9 cellular contexts compared by ENCODE assay signal in the genomic region with DNA sequence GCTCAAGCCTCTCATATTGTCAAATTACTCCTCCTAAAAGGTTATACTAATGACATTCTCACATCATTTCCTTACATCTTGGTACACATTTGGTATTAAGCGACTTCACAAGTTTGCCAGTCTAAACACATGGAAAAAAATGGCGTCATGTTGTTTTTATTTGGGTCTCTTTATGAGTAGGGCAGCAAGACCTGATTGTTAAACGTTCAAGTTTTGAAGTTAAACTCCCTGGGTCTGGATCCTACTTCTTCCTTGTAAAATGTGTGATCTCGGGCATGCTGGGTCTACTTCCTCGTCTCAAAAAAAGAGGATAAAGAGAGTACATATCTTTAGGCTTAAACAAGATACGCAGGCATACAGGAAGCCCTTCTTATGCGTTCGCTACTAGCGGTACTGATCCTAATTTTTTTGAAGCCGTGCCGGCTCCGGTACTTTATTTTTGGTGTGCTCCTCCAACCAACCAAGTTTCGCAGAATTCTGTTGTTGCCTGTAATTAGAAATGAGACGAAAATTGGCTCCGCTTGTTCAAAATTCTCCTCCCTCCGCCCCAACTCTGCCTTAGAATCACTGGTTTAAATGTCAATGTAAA. TPM values are rescaled to one million over a fixed set of nuclear protein-coding genes. Genes with fewer than 3 reads are reported as not detected.
DNase-seq lines count a peak whose midpoint lies in the region; ATAC-seq lines count a peak whose summit lies in the region.
"Had no signal": no experiment of that assay in that cellular context is flagged by ENCODE, and none has a peak within 500 bp of the region (broad histone marks: within the 10 kb centered on the region; RNA-seq: fewer than 3 reads in every experiment).

No MANE protein-coding gene starts in this region.

- intact Hi-C loops in activated CD4-positive, alpha-beta memory T cell treated with anti-CD3 and anti-CD28 coated beads for 36 hours (cut with micrococcal nuclease), result loop anchor here (1.0 to 5.0 kb wide), 12 partner anchors 11 to 1329 kb away; a partner anchor contains a TSS

- H3K36me3 ChIP-seq in NT2/D1 (ENCODE audit: insufficient read depth, insufficient read length, low read length) (peaks cover 3% of the 10 kb centered on the region), duodenal mucosa (ENCODE audit: control insufficient read depth in 1 of 2, insufficient read depth in 2 of 2, low read length in 2 of 2) (no peaks in the 10 kb centered on the region), mesenchymal stem cell (ENCODE audit: control insufficient read depth in 1 of 2, insufficient read depth in 2 of 2, low read depth in 1 of 2, low read length in 2 of 2) (peaks cover 0 to 8% of the 10 kb centered on the region in 2 experiments)

- H3K18ac ChIP-seq in mesenchymal stem cell (ENCODE audit: low read depth in 1 of 2, low read length in 2 of 2), result peak overlapping the region in 1 of 2 experiments; percentile 34

- no peak overlapping the region for H3K23ac ChIP-seq in mesenchymal stem cell (ENCODE audit: low read length in 2 of 2)

- peak; percentile 18 for ATAC-seq in HG02678 (IDR thresholded peaks at IDR 0.05; ENCODE audit: unreplicated experiment)

- H3K4me1 ChIP-seq in NT2/D1 (ENCODE audit: insufficient read depth, insufficient read length) (no peaks in the 10 kb centered on the region), duodenal mucosa (ENCODE audit: control insufficient read depth in 1 of 2, insufficient read depth in 2 of 2, low read length in 2 of 2) (peaks cover 21 to 22% of the 10 kb centered on the region in 2 donors), mesenchymal stem cell (ENCODE audit: control insufficient read depth, insufficient read depth, low read depth, low read length) (peaks cover 3% of the 10 kb centered on the region)

- CTCF ChIA-PET in activated CD4-positive, alpha-beta memory T cell treated with anti-CD3 and anti-CD28 coated beads for 36 hours (lab: Charles Lee), result interaction anchor here (0.8 to 1.0 kb wide), 3 partner anchors 17 to 59 kb away, joined by 3 to 7 read pairs (median 4); a partner anchor contains a TSS

- no peaks in the 10 kb centered on the region for H3K9me3 ChIP-seq in NT2/D1 (ENCODE audit: insufficient read depth, low read length)
- no peaks in the 10 kb centered on the region for H3K9me3 ChIP-seq in duodenal mucosa (ENCODE audit: control insufficient read depth in 1 of 2, low read length in 2 of 2)
- H3K9me3 ChIP-seq in mesenchymal stem cell (ENCODE audit: control insufficient read depth, low read length), result no peaks in the 10 kb centered on the region

- peak overlapping the region in 1 of 2 experiments; percentile 19 for H3K4ac ChIP-seq in mesenchymal stem cell (ENCODE audit: low read depth in 1 of 2, low read length in 2 of 2)

- peak; percentile 23 for DNase-seq in activated CD8-positive, alpha-beta memory T cell treated with anti-CD3 and anti-CD28 coated beads, Interleukin-2, amount 50 U/mL, for 4 hours
- DNase-seq in activated CD8-positive, alpha-beta memory T cell treated with anti-CD3 and anti-CD28 coated beads for 24 hours, result no peak
- no peak for DNase-seq in NT2/D1 (ENCODE audit: low read depth, low spot score)
- peak; percentile 54 for DNase-seq in mesenchymal stem cell
- no peak for DNase-seq in SHP77 treated with DMSO at 0.1 percent for 48 hours (lab: John Stamatoyannopoulos, UW)
- no peak for DNase-seq in activated CD4-positive, alpha-beta memory T cell treated with anti-CD3 and anti-CD28 coated beads for 36 hours

- H3K9ac ChIP-seq in NT2/D1 (ENCODE audit: insufficient read length, low read depth) (peak overlapping the region; percentile 90), duodenal mucosa (ENCODE audit: low read depth in 1 of 2, low read length in 2 of 2) (peak overlapping the region; percentile 88 to 98), mesenchymal stem cell (ENCODE audit: low read length) (peak overlapping the region; percentile 97)

- no peak overlapping the region for H3K4me3 Mint-ChIP-seq in activated CD4-positive, alpha-beta memory T cell treated with anti-CD3 and anti-CD28 coated beads for 36 hours
- H3K4me3 Mint-ChIP-seq: nephron had no signal

- no peak overlapping the region for H3K27ac Mint-ChIP-seq in activated CD4-positive, alpha-beta memory T cell treated with anti-CD3 and anti-CD28 coated beads for 36 hours
- H3K27ac Mint-ChIP-seq: nephron had no signal

- peak overlapping the region; percentile 74 for H2BK5ac ChIP-seq in mesenchymal stem cell (ENCODE audit: low read depth, low read length, poor library complexity, severe bottlenecking)

- H4K91ac ChIP-seq in mesenchymal stem cell (ENCODE audit: low read length), result no peak overlapping the region

- WGBS in mesenchymal stem cell, result under 1% methylated on average over 12 of the region's 16 CpGs

- H3K4me3 ChIP-seq in NT2/D1 (ENCODE audit: insufficient read length, low read depth) (peak overlapping the region; percentile 90), duodenal mucosa (ENCODE audit: low read depth in 1 of 2, low read length in 2 of 2) (peak overlapping the region; percentile 76 to 93), mesenchymal stem cell (ENCODE audit: insufficient read depth in 1 of 2, low read depth in 1 of 2, low read length in 2 of 2) (peak overlapping the region; percentile 41 to 90)

- H3K36me3 Mint-ChIP-seq in activated CD4-positive, alpha-beta memory T cell treated with anti-CD3 and anti-CD28 coated beads for 36 hours, result peaks cover 8% of the 10 kb centered on the region

- H3K4me1 Mint-ChIP-seq in activated CD4-positive, alpha-beta memory T cell treated with anti-CD3 and anti-CD28 coated beads for 36 hours (ENCODE audit: low read depth), result peaks cover 8% of the 10 kb centered on the region
- H3K4me1 Mint-ChIP-seq: nephron had no signal

- H2BK12ac ChIP-seq in mesenchymal stem cell (ENCODE audit: low read length in 2 of 2), result no peak overlapping the region

- peak overlapping the region; percentile 78 for H3K4me2 ChIP-seq in mesenchymal stem cell (ENCODE audit: low read length, poor library complexity, severe bottlenecking)

- H3K27me3 ChIP-seq in NT2/D1 (ENCODE audit: insufficient read depth, insufficient read length) (no peaks in the 10 kb centered on the region), duodenal mucosa (ENCODE audit: control insufficient read depth in 1 of 2, insufficient read depth in 2 of 2, low read length in 2 of 2) (no peaks in the 10 kb centered on the region), mesenchymal stem cell (ENCODE audit: control insufficient read depth in 1 of 2, insufficient read depth in 1 of 2, low read length in 2 of 2) (no peaks in the 10 kb centered on the region)

- no peak overlapping the region for H3K14ac ChIP-seq in mesenchymal stem cell (ENCODE audit: low read length in 2 of 2)

- peak overlapping the region; percentile 6 for H2AFZ ChIP-seq in mesenchymal stem cell (ENCODE audit: low read depth, low read length)

- H2AK5ac ChIP-seq in mesenchymal stem cell (ENCODE audit: low read length, severe bottlenecking), result peak overlapping the region; percentile 63

- H3K27ac ChIP-seq in duodenal mucosa (ENCODE audit: low read depth, low read length) (peak overlapping the region; percentile 93), mesenchymal stem cell (ENCODE audit: low read length, poor library complexity, severe bottlenecking) (peak overlapping the region; percentile 89)

- no peak overlapping the region for H2BK120ac ChIP-seq in mesenchymal stem cell (ENCODE audit: low read depth, low read length)

- H3K27me3 Mint-ChIP-seq in activated CD4-positive, alpha-beta memory T cell treated with anti-CD3 and anti-CD28 coated beads for 36 hours, result no peaks in the 10 kb centered on the region

- no peaks in the 10 kb centered on the region for H3K9me3 Mint-ChIP-seq in activated CD4-positive, alpha-beta memory T cell treated with anti-CD3 and anti-CD28 coated beads for 36 hours
- H3K9me3 Mint-ChIP-seq: nephron had no signal

- H4K8ac ChIP-seq in mesenchymal stem cell (ENCODE audit: low read length), result no peak overlapping the region

- no peak overlapping the region for H2BK15ac ChIP-seq in mesenchymal stem cell (ENCODE audit: low read depth, poor library complexity, severe bottlenecking)

- H3K79me1 ChIP-seq in mesenchymal stem cell (replicated peaks; ENCODE audit: low read length, poor library complexity, severe bottlenecking), result no peaks in the 10 kb centered on the region

- POLR2A ChIA-PET in activated CD4-positive, alpha-beta memory T cell treated with anti-CD3 and anti-CD28 coated beads for 36 hours (lab: Charles Lee), result interaction anchor here (1.0 to 1.4 kb wide), 2 partner anchors 14 to 62 kb away, joined by 4 to 6 read pairs; a partner anchor contains a TSS

RNA-seq across cellular contexts. Expression of a gene that starts 0.6 kb away (rescaled TPM):
- polyA plus RNA-seq in mesenchymal stem cell (2013, experiment 1 of 2), result 9.8 TPM
- polyA plus RNA-seq in mesenchymal stem cell (2013, experiment 2 of 2), result 10.0 TPM
- 10 to 100 TPM in 1 of 2 experiments, 1 to 10 TPM in 1; 9.7 to 11.0 TPM for total RNA-seq in activated CD4-positive, alpha-beta memory T cell treated with anti-CD3 and anti-CD28 coated beads for 36 hours

RNA-seq across cellular contexts. Expression of a gene that starts 12.5 kb away (rescaled TPM):
- 1.1 TPM for polyA plus RNA-seq in mesenchymal stem cell (2013, experiment 1 of 2)
- polyA plus RNA-seq in mesenchymal stem cell (2013, experiment 2 of 2), result 1.1 TPM
- under 1 TPM; 0.48 to 0.59 TPM for total RNA-seq in activated CD4-positive, alpha-beta memory T cell treated with anti-CD3 and anti-CD28 coated beads for 36 hours

RNA-seq across cellular contexts. Expression of a gene that starts 16.7 kb away (rescaled TPM):
- polyA plus RNA-seq in mesenchymal stem cell (2013, experiment 1 of 2), result 7.8 TPM
- 8.1 TPM for polyA plus RNA-seq in mesenchymal stem cell (2013, experiment 2 of 2)
- total RNA-seq in activated CD4-positive, alpha-beta memory T cell treated with anti-CD3 and anti-CD28 coated beads for 36 hours, result 1 to 10 TPM; 4.4 to 4.6 TPM

Comparison
In these comparisons a context has a peak if more than half of its experiments do, and no peak if none do; other contexts are left out.
1. DNase-seq: peak in activated CD8-positive, alpha-beta memory T cell treated with anti-CD3 and anti-CD28 coated beads, Interleukin-2, amount 50 U/mL, for 4 hours (single experiment) and mesenchymal stem cell (single experiment); none in activated CD8-positive, alpha-beta memory T cell treated with anti-CD3 and anti-CD28 coated beads for 24 hours (single experiment), NT2/D1 (single experiment), SHP77 treated with DMSO at 0.1 percent for 48 hours (single experiment) and activated CD4-positive, alpha-beta memory T cell treated with anti-CD3 and anti-CD28 coated beads for 36 hours (single experiment).
2. Peak in every context shown above with its lines, with median percentiles within 50 percentile points of each other: H3K4me3 ChIP-seq and H3K9ac ChIP-seq.